8 cellular contexts compared by ENCODE assay signal in the genomic region with DNA sequence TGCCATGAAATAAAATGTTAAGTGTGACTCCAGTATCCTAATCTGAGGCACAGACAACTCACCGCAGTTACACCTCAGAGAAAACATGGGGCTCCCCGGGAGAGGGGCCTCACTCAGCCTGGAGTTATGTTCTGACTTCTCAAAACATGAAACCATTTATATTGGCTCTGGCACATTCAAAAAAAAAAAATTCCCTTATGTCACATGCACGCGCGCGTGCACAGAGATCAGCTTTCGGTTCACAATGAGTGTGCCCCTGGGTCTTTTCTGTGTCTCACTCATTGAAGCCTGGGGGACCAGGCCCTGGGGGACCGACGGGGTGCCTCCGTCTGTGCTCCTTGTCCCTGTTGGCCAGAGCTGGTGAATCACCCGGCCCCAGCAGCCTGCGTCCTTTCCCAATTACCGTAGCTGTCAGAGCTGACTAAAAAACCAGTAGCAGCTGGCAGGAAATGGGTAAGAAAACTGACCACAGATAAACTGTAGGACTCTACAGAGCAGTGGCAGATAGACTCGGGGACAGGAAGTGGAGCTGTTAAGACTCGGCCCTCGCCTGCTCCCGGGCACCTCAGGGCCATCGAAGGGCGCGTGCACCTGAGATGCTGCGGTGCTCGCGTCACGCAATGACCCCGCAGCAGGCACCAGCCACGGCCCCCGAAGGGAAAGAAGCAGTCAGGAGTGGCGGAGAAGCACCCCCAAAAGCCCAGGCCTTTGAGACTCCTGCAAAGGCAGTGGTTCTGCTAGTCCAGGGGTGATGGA.
DNase-seq lines count a peak whose midpoint lies in the region; ATAC-seq and TF ChIP-seq lines count a peak whose summit lies in the region.

No MANE protein-coding gene starts in this region.

- peak overlapping the region; percentile 48 for H3K4me3 Mint-ChIP-seq in activated CD4-positive, alpha-beta T cell treated with anti-CD3 and anti-CD28 coated beads for 36 hours

- DNase-seq in GM12864 (ENCODE audit: low read depth), result no peak
- DNase-seq in activated CD4-positive, alpha-beta T cell treated with anti-CD3 and anti-CD28 coated beads for 36 hours, result peak; percentile 91
- DNase-seq in erythroblast (lab: John Stamatoyannopoulos, UW), result peak; percentile 65 to 70
- DNase-seq in NCI-H146 (lab: John Stamatoyannopoulos, UW), result no peak
- DNase-seq in NCI-H1694 (lab: John Stamatoyannopoulos, UW), result no peak

- ATAC-seq in GM21737 (IDR thresholded peaks at IDR 0.05; ENCODE audit: unreplicated experiment), result peak; percentile 73
- ATAC-seq in activated CD4-positive, alpha-beta T cell treated with anti-CD3 and anti-CD28 coated beads for 36 hours, result peak; percentile 72

- H3K9me3 Mint-ChIP-seq in activated CD4-positive, alpha-beta T cell treated with anti-CD3 and anti-CD28 coated beads for 36 hours (ENCODE audit: low read depth), result no peaks in the 10 kb centered on the region

- peak overlapping the region; percentile 93 for H3K27ac ChIP-seq in KMS-11
- peak overlapping the region; percentile 100 for H3K27ac ChIP-seq in parathyroid adenoma

- H3K36me3 ChIP-seq in KMS-11 (ENCODE audit: insufficient read depth) (no peaks in the 10 kb centered on the region), parathyroid adenoma (ENCODE audit: control insufficient read depth, insufficient read depth, low read length) (no peaks in the 10 kb centered on the region)

- H3K9ac ChIP-seq in KMS-11 (peak overlapping the region; percentile 73), parathyroid adenoma (peak overlapping the region; percentile 31)

- H3K79me2 ChIP-seq in KMS-11 (ENCODE audit: insufficient read depth, low read depth), result no peaks in the 10 kb centered on the region
- H3K79me2 ChIP-seq in parathyroid adenoma, result peaks cover 29% of the 10 kb centered on the region

- intact Hi-C loops in activated CD4-positive, alpha-beta T cell treated with anti-CD3 and anti-CD28 coated beads for 36 hours (cut with DNase I, micrococcal nuclease), result loop anchor here (1.0 to 10.0 kb wide), 27 partner anchors 28 to 1117 kb away; partner anchors contain the start of gene MBOAT2 (in 1 of the 2)

- TF ChIP-seq POLR2A in erythroblast (IDR thresholded peaks at IDR 0.05; ENCODE audit: low read length), result peak; percentile 64

- H3K9me3 ChIP-seq in parathyroid adenoma (ENCODE audit: control insufficient read depth, low read length), result no peaks in the 10 kb centered on the region

- CTCF ChIA-PET in activated CD4-positive, alpha-beta T cell treated with anti-CD3 and anti-CD28 coated beads for 36 hours (lab: Charles Lee), result interaction anchor here (0.6 to 3.4 kb wide), 16 partner anchors 24 to 976 kb away, joined by 3 to 16 read pairs (median 4); partner anchors contain the start of gene ID2

- H4K20me1 ChIP-seq in KMS-11 (ENCODE audit: insufficient read depth), result no peaks in the 10 kb centered on the region

- H3K4me1 Mint-ChIP-seq in activated CD4-positive, alpha-beta T cell treated with anti-CD3 and anti-CD28 coated beads for 36 hours, result peaks cover 87% of the 10 kb centered on the region

- TF ChIP-seq CTCF in GM12864 (IDR thresholded peaks at IDR 0.05; ENCODE audit: low read depth, low read length, missing control alignments) (no peak), KMS-11 (conservative IDR thresholded peaks at IDR 0.05; ENCODE audit: low read depth, low read length) (no peak), parathyroid adenoma (IDR thresholded peaks at IDR 0.05) (no peak)

- peak overlapping the region; percentile 99 for H3K27ac Mint-ChIP-seq in activated CD4-positive, alpha-beta T cell treated with anti-CD3 and anti-CD28 coated beads for 36 hours

- POLR2A ChIA-PET in activated CD4-positive, alpha-beta T cell treated with anti-CD3 and anti-CD28 coated beads for 36 hours (lab: Charles Lee), result interaction anchor here (0.6 to 4.1 kb wide), 24 partner anchors 10 to 1319 kb away, joined by 3 to 103 read pairs (median 6); partner anchors contain the start of gene ID2

- H3K4me1 ChIP-seq in KMS-11 (ENCODE audit: low read depth, poor library complexity, severe bottlenecking) (peaks cover 51% of the 10 kb centered on the region), parathyroid adenoma (peaks cover 68% of the 10 kb centered on the region)

- H3K4me2 ChIP-seq in KMS-11 (peak overlapping the region; percentile 93), parathyroid adenoma (ENCODE audit: low read length) (no peak overlapping the region)

- H3K27me3 Mint-ChIP-seq in activated CD4-positive, alpha-beta T cell treated with anti-CD3 and anti-CD28 coated beads for 36 hours, result no peaks in the 10 kb centered on the region

- no peaks in the 10 kb centered on the region for H3K27me3 ChIP-seq in KMS-11 (ENCODE audit: insufficient read depth, low read depth)
- H3K27me3 ChIP-seq in parathyroid adenoma (ENCODE audit: control insufficient read depth, insufficient read depth, low read length), result no peaks in the 10 kb centered on the region

- H3K36me3 Mint-ChIP-seq in activated CD4-positive, alpha-beta T cell treated with anti-CD3 and anti-CD28 coated beads for 36 hours (ENCODE audit: low read depth), result peaks cover 2% of the 10 kb centered on the region

- H3K4me3 ChIP-seq in GM12864 (ENCODE audit: low read depth, low read length) (peak overlapping the region; percentile 14; the same call in 1 of the 2 replicates), KMS-11 (IDR thresholded peaks at IDR 0.05; ENCODE audit: insufficient read depth, low read depth, low read length) (no peak overlapping the region), parathyroid adenoma (ENCODE audit: low read depth, low read length) (no peak overlapping the region)

- H2AFZ ChIP-seq in KMS-11 (ENCODE audit: low read depth) (peak overlapping the region; percentile 48), parathyroid adenoma (peak overlapping the region; percentile 63)

Comparison
In these comparisons a context has a peak if more than half of its experiments do, and no peak if none do; other contexts are left out.
1. DNase-seq: peak in activated CD4-positive, alpha-beta T cell treated with anti-CD3 and anti-CD28 coated beads for 36 hours (single experiment) and erythroblast (2 of 2); none in GM12864 (single experiment), NCI-H146 (single experiment) and NCI-H1694 (single experiment).